Comparison of ENCODE assay signal across 19 cellular contexts in the genomic region with DNA sequence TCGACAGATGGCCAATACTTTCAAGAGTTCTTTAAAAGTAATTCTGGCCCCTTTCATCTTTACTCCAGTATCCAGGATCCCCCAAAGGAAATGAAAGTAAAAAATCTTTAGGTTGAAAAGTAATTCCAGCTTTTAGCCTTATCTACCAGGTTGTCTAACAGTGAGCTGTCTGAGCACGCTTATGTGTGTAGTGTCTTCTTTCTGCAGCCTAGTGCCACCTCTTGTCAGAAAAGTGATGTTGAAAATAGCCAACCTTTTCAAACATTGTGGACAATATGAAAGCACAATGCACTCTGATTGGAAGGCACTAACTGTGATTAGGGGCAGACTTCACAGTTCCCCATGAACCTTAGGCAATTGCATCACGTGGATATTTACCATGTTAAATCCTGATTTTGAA.
DNase-seq lines count a peak whose midpoint lies in the region; FAIRE-seq and TF ChIP-seq lines count a peak whose summit lies in the region.
"Had no signal": no experiment of that assay in that cellular context is flagged by ENCODE, and none has a peak within 500 bp of the region (broad histone marks: within the 10 kb centered on the region; RNA-seq: fewer than 3 reads in every experiment).

No MANE protein-coding gene starts in this region.

- no peak overlapping the region for H3K4me3 ChIP-seq in epithelial cell of proximal tubule (ENCODE audit: low read depth, low read length)

- no peak overlapping the region for H3K27ac ChIP-seq in C4-2B

- TF ChIP-seq POLR2A in H54 (IDR thresholded peaks at IDR 0.05; ENCODE audit: low read depth, low read length) = no peak

- peak; percentile 3; the same call in 1 of the 2 replicates for TF ChIP-seq CTCF in C4-2B (conservative IDR thresholded peaks at IDR 0.05)
- TF ChIP-seq CTCF in epithelial cell of proximal tubule (conservative IDR thresholded peaks at IDR 0.05; ENCODE audit: low read depth, low read length) = peak; percentile 3

- FAIRE-seq in H54 (lab: Jason Lieb, UNC) = no peak
- FAIRE-seq: HTR-8/SVneo had no signal

- peak; percentile 12 for DNase-seq in HT1080 (ENCODE audit: low read depth)
- peak; percentile 35 for DNase-seq in RKO (ENCODE audit: low spot score)
- DNase-seq in epithelial cell of proximal tubule (ENCODE audit: low read depth) = no peak
- no peak for DNase-seq in NCI-H510A (lab: John Stamatoyannopoulos, UW)
- no peak for DNase-seq in hepatic stellate cell (ENCODE audit: low spot score)
- no peak for DNase-seq in H54 (ENCODE audit: insufficient read length, low spot score)
- DNase-seq in stimulated activated CD4-positive, alpha-beta T cell treated with anti-CD3 and anti-CD28 coated beads, Interleukin-2, amount 100 ng/mL, for 48 hours = no peak
- DNase-seq: ACHN; CD4-positive, alpha-beta memory T cell; EL; H7; NCI-H1048; NCI-H146; NCI-H2171; NCI-H446 treated with DMSO at 0.1 percent for 48 hours; NK-92 treated with Interleukin-12 subunit alpha and Interleukin-12 subunit beta, amount 100 ng/mL, for 24 hours; SHP77 had no signal

Comparison
In these comparisons a context has a peak if more than half of its experiments do, and no peak if none do; other contexts are left out.
1. DNase-seq: peak in HT1080 (single experiment) and RKO (single experiment); none in epithelial cell of proximal tubule (single experiment), NCI-H510A (single experiment), hepatic stellate cell (single experiment), H54 (single experiment) and stimulated activated CD4-positive, alpha-beta T cell treated with anti-CD3 and anti-CD28 coated beads, Interleukin-2, amount 100 ng/mL, for 48 hours (0 of 2).